Comparison of ENCODE assay signal across 12 cellular contexts in the genomic region with DNA sequence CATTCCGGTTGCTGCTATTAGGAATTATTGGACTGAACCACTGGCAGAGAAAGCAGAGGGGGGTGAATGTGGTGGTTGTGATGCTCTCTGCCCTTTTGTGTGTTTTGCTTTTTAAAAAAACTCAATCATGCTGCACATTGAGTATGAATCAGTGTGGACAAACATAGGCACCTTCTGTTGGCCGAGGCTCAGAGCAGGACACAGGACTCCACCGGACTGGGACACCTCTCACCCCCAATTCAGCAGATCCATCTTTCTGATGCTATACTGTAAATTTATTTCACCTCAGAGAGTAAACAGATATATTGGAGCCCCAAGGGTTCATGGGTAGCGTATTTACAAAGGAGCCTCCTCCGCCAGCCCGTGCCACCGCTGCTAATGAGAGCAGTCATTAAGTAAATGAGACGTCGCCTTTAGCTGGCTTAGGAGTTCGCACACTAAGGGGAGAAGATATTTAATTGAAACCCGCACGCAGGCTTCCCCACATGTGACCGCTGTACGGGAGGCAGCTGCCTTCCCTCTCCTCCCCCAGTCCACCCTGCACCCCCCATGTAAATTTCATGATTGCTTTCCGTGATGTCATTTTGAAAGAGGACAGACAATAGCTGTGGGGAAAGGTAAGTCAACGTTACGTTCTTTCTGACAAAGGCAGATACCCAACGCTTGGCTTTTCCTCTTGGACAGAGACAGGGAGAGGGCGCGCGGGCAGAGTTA. TPM values are rescaled to one million over a fixed set of nuclear protein-coding genes. Genes with fewer than 3 reads are reported as not detected.
DNase-seq lines count a peak whose midpoint lies in the region; ATAC-seq and TF ChIP-seq lines count a peak whose summit lies in the region.
"Had no signal": no experiment of that assay in that cellular context is flagged by ENCODE, and none has a peak within 500 bp of the region (broad histone marks: within the 10 kb centered on the region; RNA-seq: fewer than 3 reads in every experiment).

A gene (plus strand): TSS at position 330 of the 714 bp plus-strand sequence. CDS start 34,410 bp downstream, outside the sequence.

- no CpG with 5 or more reads among the region's 21 CpGs for WGBS in mesendoderm (ENCODE audit: extremely low coverage, insufficient coverage, low lambda C conversion rate)

- no peak within 1 kb of the TSS for H2BK120ac ChIP-seq in mesendoderm (ENCODE audit: low read depth, low read length)

- ATAC-seq in HG03280 (IDR thresholded peaks at IDR 0.05; ENCODE audit: unreplicated experiment), result no peak
- ATAC-seq: effector memory CD8-positive, alpha-beta T cell; left lobe of liver had no signal

- H4K8ac ChIP-seq in mesendoderm (ENCODE audit: low read depth, low read length), result no peak within 1 kb of the TSS

- no peaks in the 10 kb centered on the region for H3K36me3 Mint-ChIP-seq in brain
- H3K36me3 Mint-ChIP-seq: neural progenitor cell had no signal

- no peak for TF ChIP-seq CTCF in brain (conservative IDR thresholded peaks at IDR 0.05)

- H3K9me3 Mint-ChIP-seq in brain, result no peaks in the 10 kb centered on the region
- H3K9me3 Mint-ChIP-seq: effector memory CD8-positive, alpha-beta T cell; neural progenitor cell had no signal

- H3K79me1 ChIP-seq in mesendoderm (ENCODE audit: low read length), result no peaks in the 10 kb centered on the region

- H3K4me1 Mint-ChIP-seq in brain, result peaks cover 100% of the 10 kb centered on the region

- no peak within 1 kb of the TSS for H3K4ac ChIP-seq in mesendoderm (ENCODE audit: low read depth, low read length)

- H3K23ac ChIP-seq in mesendoderm (ENCODE audit: low read length), result no peak within 1 kb of the TSS

- no peaks in the 10 kb centered on the region for H3K27me3 ChIP-seq in mesendoderm (ENCODE audit: insufficient read depth, low read length, poor library complexity)

- peaks cover 10% of the 10 kb centered on the region for H3K4me1 ChIP-seq in mesendoderm (ENCODE audit: control insufficient read depth, low read depth, low read length)

- no peak within 1 kb of the TSS for H2BK15ac ChIP-seq in mesendoderm (replicated peaks; ENCODE audit: low read depth)

- no peak within 1 kb of the TSS for H3K9ac ChIP-seq in mesendoderm (ENCODE audit: low read length)
- H3K9ac ChIP-seq: neural progenitor cell had no signal

- H3K56ac ChIP-seq in mesendoderm (ENCODE audit: low read length), result no peak within 1 kb of the TSS

- H2AK5ac ChIP-seq in mesendoderm (ENCODE audit: low read length), result no peak within 1 kb of the TSS

- no peak within 1 kb of the TSS for H2BK5ac ChIP-seq in mesendoderm (ENCODE audit: low read length)

- H3K79me2 ChIP-seq in mesendoderm (ENCODE audit: control insufficient read depth, insufficient read depth, low read length), result no peaks in the 10 kb centered on the region

- H3K27ac Mint-ChIP-seq in brain, result peak within 1 kb of the TSS; percentile 97 to 100 (median 99)
- H3K27ac Mint-ChIP-seq: effector memory CD8-positive, alpha-beta T cell; neural progenitor cell had no signal

- peaks cover 24% of the 10 kb centered on the region for H3K27me3 Mint-ChIP-seq in brain

- no peak within 1 kb of the TSS for H3K4me3 ChIP-seq in mesendoderm (ENCODE audit: low read length)
- H3K4me3 ChIP-seq: neural progenitor cell had no signal

- peak within 1 kb of the TSS; percentile 79 to 93 (median 88) for H3K4me3 Mint-ChIP-seq in brain
- H3K4me3 Mint-ChIP-seq: effector memory CD8-positive, alpha-beta T cell; neural progenitor cell had no signal

- H3K18ac ChIP-seq in mesendoderm (ENCODE audit: low read length), result no peak within 1 kb of the TSS

- no peak within 1 kb of the TSS for H4K5ac ChIP-seq in mesendoderm (ENCODE audit: low read length)

- no peak within 1 kb of the TSS for H3K4me2 ChIP-seq in mesendoderm (ENCODE audit: low read length)

- peak; percentile 76 for DNase-seq in COLO668 (lab: John Stamatoyannopoulos, UW; ENCODE audit: unreplicated experiment)
- peak; percentile 94 to 99 (median 97) for DNase-seq in NCI-H1417 (lab: John Stamatoyannopoulos, UW)
- DNase-seq in NCI-H446 (lab: John Stamatoyannopoulos, UW), result peak; percentile 55 to 85
- no peak for DNase-seq in mesendoderm
- DNase-seq in activated CD8-positive, alpha-beta memory T cell treated with anti-CD3 and anti-CD28 coated beads, Interleukin-2, amount 50 U/mL, for 4 hours, result no peak
- no peak for DNase-seq in activated CD4-positive, alpha-beta T cell treated with anti-CD3 and anti-CD28 coated beads, Interleukin-2, amount 50 U/mL, for 48 hours
- DNase-seq: activated T-cell treated with anti-CD3 and anti-CD28 coated beads, Interleukin-2, amount 50 U/mL, for 48 hours; effector memory CD8-positive, alpha-beta T cell had no signal

- H3K27ac ChIP-seq in mesendoderm (ENCODE audit: low read depth, low read length), result no peak within 1 kb of the TSS
- H3K27ac ChIP-seq: neural progenitor cell had no signal

- no peaks in the 10 kb centered on the region for H3K36me3 ChIP-seq in mesendoderm (ENCODE audit: control insufficient read depth, insufficient read depth, low read length)
- H3K36me3 ChIP-seq: neural progenitor cell had no signal

RNA-seq across cellular contexts. Expression of the gene that starts here (rescaled TPM):
- 46.0 TPM for polyA plus RNA-seq in brain (ENCODE audit: insufficient read depth, low read depth, low replicate concordance)
- 0.32 TPM for polyA plus RNA-seq in mesendoderm (2013, experiment 1 of 2)
- polyA plus RNA-seq in mesendoderm (2013, experiment 2 of 2), result 0.31 TPM

Comparison
In these comparisons a context has a peak if more than half of its experiments do, and no peak if none do; other contexts are left out.
1. DNase-seq: peak in COLO668 (single experiment), NCI-H1417 (3 of 3) and NCI-H446 (2 of 2); none in mesendoderm (single experiment), activated CD8-positive, alpha-beta memory T cell treated with anti-CD3 and anti-CD28 coated beads, Interleukin-2, amount 50 U/mL, for 4 hours (single experiment) and activated CD4-positive, alpha-beta T cell treated with anti-CD3 and anti-CD28 coated beads, Interleukin-2, amount 50 U/mL, for 48 hours (0 of 2).